In genomic region chr16:85316944-85317343, GRCh38 we compare ENCODE assay signal across 9 cellular contexts.
"Had no signal": no experiment of that assay in that cellular context is flagged by ENCODE, and none has a peak within 500 bp of the region (broad histone marks: within the 10 kb centered on the region; RNA-seq: fewer than 3 reads in every experiment).

No MANE protein-coding gene starts in this region.

- DNase-seq: activated effector memory CD4-positive, alpha-beta T cell treated with Interleukin-2 at 50 U/mL for 16 hours; brain microvascular endothelial cell; occipital lobe; sigmoid colon had no signal

- FAIRE-seq: TTC549 had no signal

- H3K27ac ChIP-seq: brain microvascular endothelial cell, left lung, sigmoid colon, spleen, thoracic aorta, upper lobe of left lung had no signal

- H3K36me3 ChIP-seq: brain microvascular endothelial cell, left lung, sigmoid colon, spleen, thoracic aorta, upper lobe of left lung had no signal

- H3K27me3 ChIP-seq: brain microvascular endothelial cell, sigmoid colon, spleen, upper lobe of left lung had no signal

- H3K4me3 ChIP-seq: left lung, sigmoid colon, spleen, thoracic aorta, upper lobe of left lung had no signal

- H3K9me3 ChIP-seq: left lung, sigmoid colon, spleen, thoracic aorta, upper lobe of left lung had no signal
